27 cellular contexts compared by ENCODE assay signal in genomic region chr22:48952256-48953102, GRCh38.
A peak's percentile ranks its signal among the peaks of the same experiment; 100 is the strongest.
DNase-seq lines count a peak whose midpoint lies in the region; ATAC-seq and TF ChIP-seq lines count a peak whose summit lies in the region.
"Had no signal": no experiment of that assay in that cellular context is flagged by ENCODE, and none has a peak within 500 bp of the region (broad histone marks: within the 10 kb centered on the region; RNA-seq: fewer than 3 reads in every experiment).

No MANE protein-coding gene starts in this region.

- H3K4me3 ChIP-seq in esophagus muscularis mucosa (no peak overlapping the region), vagina (no peak overlapping the region)
- H3K4me3 ChIP-seq: esophagus squamous epithelium, hepatocyte, left lung, PC-9, tibial nerve had no signal

- H3K27ac ChIP-seq in esophagus muscularis mucosa (replicated peaks in 1 of 4) = no peak overlapping the region
- H3K27ac ChIP-seq in vagina = no peak overlapping the region
- H3K27ac ChIP-seq: esophagus squamous epithelium, hepatocyte, KMS-11, left lung, neutrophil, PC-9, tibial nerve, VCaP had no signal

- ATAC-seq in Right ventricle myocardium inferior (no peak), left ventricle myocardium superior (no peak), GM18870 (IDR thresholded peaks at IDR 0.05; ENCODE audit: unreplicated experiment) (no peak)
- ATAC-seq: activated naive CD8-positive, alpha-beta T cell treated with anti-CD3 and anti-CD28 coated beads, Interleukin-2, amount 50 U/mL, for 24 hours; effector memory CD8-positive, alpha-beta T cell; left lung; stimulated activated naive CD8-positive, alpha-beta T cell treated with anti-CD3 and anti-CD28 coated beads, Interleukin-15, Interleukin-2, amounts not matched to agents 100 U/mL and 50 U/mL, for 24 hours had no signal

- WGBS in esophagus muscularis mucosa = 83% methylated on average over 6 of the region's 19 CpGs

- no peak for TF ChIP-seq POLR2A in esophagus muscularis mucosa (IDR thresholded peaks at IDR 0.05; ENCODE audit: low read depth)
- TF ChIP-seq POLR2A in vagina (IDR thresholded peaks at IDR 0.05) = no peak

- intact Hi-C loops in Right ventricle myocardium inferior (cut with DNase I) (no loop called here), left ventricle myocardium superior (cut with micrococcal nuclease) (no loop called here), esophagus muscularis mucosa (cut with DNase I) (loop anchor here (10.0 kb wide), 1 partner anchor 52 kb away; no protein-coding TSS in a partner anchor), posterior vena cava (cut with DNase I) (no loop called here), vagina (cut with DNase I) (no loop called here)

- H3K27me3 ChIP-seq in esophagus muscularis mucosa (peaks cover 0 to 54% (median 0%) of the 10 kb centered on the region in 4 donors), vagina (no peaks in the 10 kb centered on the region)
- H3K27me3 ChIP-seq: hepatocyte, neutrophil, tibial nerve had no signal

- H3K4me1 ChIP-seq in esophagus muscularis mucosa (no peaks in the 10 kb centered on the region), vagina (no peaks in the 10 kb centered on the region)
- H3K4me1 ChIP-seq: esophagus squamous epithelium, left lung, tibial nerve had no signal

- H3K36me3 ChIP-seq in esophagus muscularis mucosa (no peaks in the 10 kb centered on the region), vagina (no peaks in the 10 kb centered on the region)
- H3K36me3 ChIP-seq: esophagus squamous epithelium, left lung, neutrophil, tibial nerve had no signal

- TF ChIP-seq EP300 in esophagus muscularis mucosa (IDR thresholded peaks at IDR 0.05) = no peak

- H3K9me3 ChIP-seq in esophagus muscularis mucosa = no peaks in the 10 kb centered on the region
- H3K9me3 ChIP-seq in vagina = no peaks in the 10 kb centered on the region
- H3K9me3 ChIP-seq: esophagus squamous epithelium, left lung, neutrophil had no signal

- TF ChIP-seq CTCF in esophagus muscularis mucosa (IDR thresholded peaks at IDR 0.05) (no peak), vagina (IDR thresholded peaks at IDR 0.05) (no peak)

- DNase-seq in Right ventricle myocardium inferior (ENCODE audit: missing footprints) = peak; percentile 53
- DNase-seq in left ventricle myocardium superior = no peak
- peak; percentile 91 for DNase-seq in esophagus muscularis mucosa (ENCODE audit: extremely low spot score)
- DNase-seq in posterior vena cava (ENCODE audit: low spot score) = peak; percentile 76
- DNase-seq in vagina (ENCODE audit: extremely low spot score in 2 of 2) = peak; percentile 47 to 89
- no peak for DNase-seq in central memory CD4-positive, alpha-beta T cell
- no peak for DNase-seq in OCI-M1 (lab: John Stamatoyannopoulos, UW)
- DNase-seq: activated CD4-positive, alpha-beta T cell treated with anti-CD3 and anti-CD28 coated beads for 48 hours; activated naive CD8-positive, alpha-beta T cell treated with anti-CD3 and anti-CD28 coated beads, Interleukin-2, amount 50 U/mL, for 24 hours; DMS53; effector memory CD8-positive, alpha-beta T cell; esophagus squamous epithelium; GOT3; NCI-H1436; NCI-H510A treated with DMSO at 0.1 percent for 48 hours; PC-9; retina; SHP77; stimulated activated CD4-positive, alpha-beta T cell treated with anti-CD3 and anti-CD28 coated beads, Interleukin-12 subunit alpha, Interleukin-12 subunit beta, amount 100 ng/mL, for 4 hours; stimulated activated naive CD8-positive, alpha-beta T cell treated with anti-CD3 and anti-CD28 coated beads, Interleukin-15, Interleukin-2, amounts not matched to agents 100 U/mL and 50 U/mL, for 24 hours had no signal

Comparison
In these comparisons a context has a peak if more than half of its experiments do, and no peak if none do; other contexts are left out.
1. DNase-seq: peak in Right ventricle myocardium inferior (single experiment), esophagus muscularis mucosa (single experiment), posterior vena cava (single experiment) and vagina (2 of 2); none in left ventricle myocardium superior (single experiment), central memory CD4-positive, alpha-beta T cell (single experiment) and OCI-M1 (single experiment).